Comparison of ENCODE assay signal across 1 cellular context in the genomic region with DNA sequence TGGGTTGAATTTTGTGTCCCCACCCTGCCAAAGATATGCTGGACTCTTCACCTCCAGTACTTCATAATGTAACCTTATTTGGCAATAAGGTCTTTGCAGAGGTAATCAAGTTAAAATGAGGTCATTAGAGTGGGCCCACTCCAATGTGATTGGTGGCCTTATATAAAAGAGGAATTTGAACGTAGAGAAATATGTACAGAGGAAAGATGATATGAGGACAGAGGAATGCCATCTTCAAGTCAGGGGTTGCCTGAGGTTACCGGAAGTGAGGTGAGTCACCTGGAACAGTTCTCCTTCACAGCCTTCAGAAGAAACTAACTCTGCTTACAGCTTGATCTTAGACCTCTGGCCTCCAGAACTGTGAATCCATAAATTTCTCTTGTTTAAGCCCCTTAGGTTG.
TF ChIP-seq lines count a peak whose summit lies in the region.

No MANE protein-coding gene starts in this region.

TF ChIP-seq in GM12878, 131 proteins besides CTCF, POLR2A, EP300 and RAD21 (continued from another document):
- TF ChIP-seq, protein P1, sequence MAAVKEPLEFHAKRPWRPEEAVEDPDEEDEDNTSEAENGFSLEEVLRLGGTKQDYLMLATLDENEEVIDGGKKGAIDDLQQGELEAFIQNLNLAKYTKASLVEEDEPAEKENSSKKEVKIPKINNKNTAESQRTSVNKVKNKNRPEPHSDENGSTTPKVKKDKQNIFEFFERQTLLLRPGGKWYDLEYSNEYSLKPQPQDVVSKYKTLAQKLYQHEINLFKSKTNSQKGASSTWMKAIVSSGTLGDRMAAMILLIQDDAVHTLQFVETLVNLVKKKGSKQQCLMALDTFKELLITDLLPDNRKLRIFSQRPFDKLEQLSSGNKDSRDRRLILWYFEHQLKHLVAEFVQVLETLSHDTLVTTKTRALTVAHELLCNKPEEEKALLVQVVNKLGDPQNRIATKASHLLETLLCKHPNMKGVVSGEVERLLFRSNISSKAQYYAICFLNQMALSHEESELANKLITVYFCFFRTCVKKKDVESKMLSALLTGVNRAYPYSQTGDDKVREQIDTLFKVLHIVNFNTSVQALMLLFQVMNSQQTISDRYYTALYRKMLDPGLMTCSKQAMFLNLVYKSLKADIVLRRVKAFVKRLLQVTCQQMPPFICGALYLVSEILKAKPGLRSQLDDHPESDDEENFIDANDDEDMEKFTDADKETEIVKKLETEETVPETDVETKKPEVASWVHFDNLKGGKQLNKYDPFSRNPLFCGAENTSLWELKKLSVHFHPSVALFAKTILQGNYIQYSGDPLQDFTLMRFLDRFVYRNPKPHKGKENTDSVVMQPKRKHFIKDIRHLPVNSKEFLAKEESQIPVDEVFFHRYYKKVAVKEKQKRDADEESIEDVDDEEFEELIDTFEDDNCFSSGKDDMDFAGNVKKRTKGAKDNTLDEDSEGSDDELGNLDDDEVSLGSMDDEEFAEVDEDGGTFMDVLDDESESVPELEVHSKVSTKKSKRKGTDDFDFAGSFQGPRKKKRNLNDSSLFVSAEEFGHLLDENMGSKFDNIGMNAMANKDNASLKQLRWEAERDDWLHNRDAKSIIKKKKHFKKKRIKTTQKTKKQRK (IDR thresholded peaks at IDR 0.05; ENCODE audit: low read depth, low read length), result no peak
- TF ChIP-seq ZNF274 (IDR thresholded peaks at IDR 0.05; ENCODE audit: insufficient read depth, insufficient read length), result no peak
- TF ChIP-seq, protein P2, sequence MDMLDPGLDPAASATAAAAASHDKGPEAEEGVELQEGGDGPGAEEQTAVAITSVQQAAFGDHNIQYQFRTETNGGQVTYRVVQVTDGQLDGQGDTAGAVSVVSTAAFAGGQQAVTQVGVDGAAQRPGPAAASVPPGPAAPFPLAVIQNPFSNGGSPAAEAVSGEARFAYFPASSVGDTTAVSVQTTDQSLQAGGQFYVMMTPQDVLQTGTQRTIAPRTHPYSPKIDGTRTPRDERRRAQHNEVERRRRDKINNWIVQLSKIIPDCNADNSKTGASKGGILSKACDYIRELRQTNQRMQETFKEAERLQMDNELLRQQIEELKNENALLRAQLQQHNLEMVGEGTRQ (IDR thresholded peaks at IDR 0.05; ENCODE audit: borderline replicate concordance, low read depth, low read length), result no peak
- TF ChIP-seq RBBP5 (conservative IDR thresholded peaks at IDR 0.05), result no peak
- no peak for TF ChIP-seq FOXK2 (IDR thresholded peaks at IDR 0.05)
